ENCODE assay signal across 33 cellular contexts in the genomic region with DNA sequence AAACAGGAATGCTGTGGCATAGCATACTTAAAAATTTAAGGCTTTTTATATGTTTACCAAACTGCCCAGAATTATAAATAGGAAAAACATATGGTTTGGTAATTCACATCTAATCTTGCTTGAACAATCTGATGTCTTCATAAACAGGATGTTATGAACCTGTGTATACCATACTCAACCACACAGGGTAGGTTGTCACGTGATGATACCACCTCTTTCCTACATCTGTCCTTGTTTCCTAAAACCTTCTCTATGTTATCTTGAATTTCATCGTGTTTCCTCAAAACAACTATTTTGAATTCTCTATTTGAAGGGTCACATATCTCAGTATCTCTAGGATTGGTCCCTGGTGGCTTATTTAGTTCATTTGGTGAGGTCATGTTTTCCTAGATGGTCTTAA.
DNase-seq lines count a peak whose midpoint lies in the region; ATAC-seq, FAIRE-seq and TF ChIP-seq lines count a peak whose summit lies in the region.
"Had no signal": no experiment of that assay in that cellular context is flagged by ENCODE, and none has a peak within 500 bp of the region (broad histone marks: within the 10 kb centered on the region; RNA-seq: fewer than 3 reads in every experiment).

No MANE protein-coding gene starts in this region.

- H3K79me2 ChIP-seq in HepG2 (ENCODE audit: insufficient read depth, low read length): no peaks in the 10 kb centered on the region
- no peaks in the 10 kb centered on the region for H3K79me2 ChIP-seq in K562 (ENCODE audit: control insufficient read depth, insufficient read depth, low read length)
- H3K79me2 ChIP-seq in keratinocyte (ENCODE audit: control insufficient read depth, insufficient read depth, low read length): no peaks in the 10 kb centered on the region

- no peak for TF ChIP-seq CTCF in HepG2 (CRISPR knock-in tag; IDR thresholded peaks at IDR 0.05)
- no peak for TF ChIP-seq CTCF in right lobe of liver (IDR thresholded peaks at IDR 0.05)
- no peak for TF ChIP-seq CTCF in K562 (IDR thresholded peaks at IDR 0.05 in 2 of 3, conservative IDR thresholded peaks at IDR 0.05 in 1 of 3; ENCODE audit: insufficient read depth in 2 of 3, low read depth in 1 of 3, low read length in 3 of 3)
- no peak for TF ChIP-seq CTCF in keratinocyte (optimal IDR thresholded peaks at IDR 0.05 in 1 of 3, IDR thresholded peaks at IDR 0.05 in 1 of 3, conservative IDR thresholded peaks at IDR 0.05 in 1 of 3; ENCODE audit: extremely low read depth in 1 of 3, insufficient read depth in 2 of 3, low read length in 3 of 3)

- no peak overlapping the region for H3K4me3 ChIP-seq in HepG2 (replicated peaks in 1 of 3; ENCODE audit: insufficient read depth in 1 of 3, low read depth in 2 of 3, low read length in 3 of 3)
- H3K4me3 ChIP-seq in right lobe of liver: no peak overlapping the region
- H3K4me3 ChIP-seq in K562: no peak overlapping the region
- no peak overlapping the region for H3K4me3 ChIP-seq in keratinocyte (ENCODE audit: control insufficient read depth in 2 of 3, extremely low read depth in 1 of 3, insufficient read depth in 2 of 3, low read depth in 1 of 3, low read length in 3 of 3)
- H3K4me3 ChIP-seq: A549; BLaER1; BLaER1 treated with 17β-estradiol and CSF1 and Interleukin-3, amounts not matched to agents 10 nM and 100 nM had no signal

- H3K36me3 Mint-ChIP-seq in activated CD8-positive, alpha-beta T cell treated with anti-CD3 and anti-CD28 coated beads, Interleukin-2, amount 10 ng/mL, durations not matched to agents 7 days and 5 days (ENCODE audit: low read depth): no peaks in the 10 kb centered on the region
- H3K36me3 Mint-ChIP-seq: CD14-positive monocyte; CD4-positive, alpha-beta memory T cell; CD4-positive, CD25-positive, alpha-beta regulatory T cell; CD8-positive, alpha-beta memory T cell; CD8-positive, alpha-beta T cell had no signal

- H3K9me1 ChIP-seq in K562 (ENCODE audit: control insufficient read depth, insufficient read depth, low read length): no peaks in the 10 kb centered on the region
- no peaks in the 10 kb centered on the region for H3K9me1 ChIP-seq in keratinocyte (ENCODE audit: control insufficient read depth, extremely low read depth, insufficient read depth, low read length)

- no peak overlapping the region for H2AFZ ChIP-seq in HepG2 (ENCODE audit: low read length)
- no peak overlapping the region for H2AFZ ChIP-seq in K562 (ENCODE audit: low read depth, low read length)
- H2AFZ ChIP-seq in keratinocyte (ENCODE audit: control insufficient read depth, low read length): no peak overlapping the region

- TF ChIP-seq POLR2A in HepG2 (IDR thresholded peaks at IDR 0.05; ENCODE audit: insufficient read depth in 1 of 2, low read depth in 2 of 2, low read length in 2 of 2) (no peak), right lobe of liver (IDR thresholded peaks at IDR 0.05) (no peak), K562 (conservative IDR thresholded peaks at IDR 0.05) (no peak)

- H3K4me2 ChIP-seq in HepG2 (ENCODE audit: low read depth, low read length) (no peak overlapping the region), K562 (ENCODE audit: insufficient read depth, low read length) (no peak overlapping the region), keratinocyte (ENCODE audit: control insufficient read depth, extremely low read depth, insufficient read depth, low read depth, low read length) (no peak overlapping the region)
- H3K4me2 ChIP-seq: A549; BLaER1; BLaER1 treated with 17β-estradiol and CSF1 and Interleukin-3, amounts not matched to agents 10 nM and 100 nM had no signal

- in situ Hi-C loops in HepG2 (cut with HindIII; ENCODE audit: extremely low pct_ligation_motif_present, low pct_unique_long_range_greater_than_20kb) (no loop called here), K562 (cut with MboI) (no loop called here)

- FAIRE-seq in HepG2 (lab: Jason Lieb, UNC): no peak
- no peak for FAIRE-seq in K562 (lab: Jason Lieb, UNC)
- peak; percentile 46 for FAIRE-seq in keratinocyte (lab: Jason Lieb, UNC)
- FAIRE-seq: A204.1, A549, D721Med had no signal

- H3K4me3 Mint-ChIP-seq in activated CD8-positive, alpha-beta T cell treated with anti-CD3 and anti-CD28 coated beads, Interleukin-2, amount 10 ng/mL, durations not matched to agents 7 days and 5 days: no peak overlapping the region
- H3K4me3 Mint-ChIP-seq: B cell; CD14-positive monocyte; CD4-positive, alpha-beta memory T cell; CD4-positive, alpha-beta T cell; CD4-positive, CD25-positive, alpha-beta regulatory T cell; CD8-positive, alpha-beta memory T cell; CD8-positive, alpha-beta T cell had no signal

- H3K4me1 ChIP-seq in HepG2 (ENCODE audit: insufficient read depth, low read length) (no peaks in the 10 kb centered on the region), right lobe of liver (no peaks in the 10 kb centered on the region), K562 (replicated peaks in 1 of 2; ENCODE audit: control insufficient read depth in 2 of 2, insufficient read depth in 2 of 2, low read length in 2 of 2) (no peaks in the 10 kb centered on the region), keratinocyte (ENCODE audit: control insufficient read depth, extremely low read depth, insufficient read depth, low read length) (no peaks in the 10 kb centered on the region)
- H3K4me1 ChIP-seq: A549; BE2C; BLaER1; BLaER1 treated with 17β-estradiol and CSF1 and Interleukin-3, amounts not matched to agents 10 nM and 100 nM; Caco-2 had no signal

- no peak overlapping the region for H3K27ac Mint-ChIP-seq in activated CD8-positive, alpha-beta T cell treated with anti-CD3 and anti-CD28 coated beads, Interleukin-2, amount 10 ng/mL, durations not matched to agents 7 days and 5 days
- H3K27ac Mint-ChIP-seq: B cell; CD14-positive monocyte; CD4-positive, alpha-beta memory T cell; CD4-positive, alpha-beta T cell; CD4-positive, CD25-positive, alpha-beta regulatory T cell; CD8-positive, alpha-beta memory T cell; CD8-positive, alpha-beta T cell had no signal

- H4K20me1 ChIP-seq in HepG2 (ENCODE audit: insufficient read depth, low read length) (no peaks in the 10 kb centered on the region), K562 (replicated peaks; ENCODE audit: control insufficient read depth, insufficient read depth, low read length) (no peaks in the 10 kb centered on the region), keratinocyte (ENCODE audit: control insufficient read depth, extremely low read depth, insufficient read depth, low read length) (no peaks in the 10 kb centered on the region)
- H4K20me1 ChIP-seq: BLaER1; BLaER1 treated with 17β-estradiol and CSF1 and Interleukin-3, amounts not matched to agents 10 nM and 100 nM had no signal

- no peaks in the 10 kb centered on the region for H3K36me3 ChIP-seq in HepG2 (replicated peaks in 1 of 2; ENCODE audit: control insufficient read depth in 1 of 2, insufficient read depth in 2 of 2, low read length in 2 of 2)
- H3K36me3 ChIP-seq in right lobe of liver: no peaks in the 10 kb centered on the region
- no peaks in the 10 kb centered on the region for H3K36me3 ChIP-seq in K562 (ENCODE audit: control insufficient read depth, insufficient read depth, low read length)
- H3K36me3 ChIP-seq in keratinocyte (ENCODE audit: control insufficient read depth in 2 of 2, extremely low read depth in 1 of 2, insufficient read depth in 2 of 2, low read length in 2 of 2): no peaks in the 10 kb centered on the region
- H3K36me3 ChIP-seq: BE2C; BLaER1; BLaER1 treated with 17β-estradiol and CSF1 and Interleukin-3, amounts not matched to agents 10 nM and 100 nM had no signal

- no peaks in the 10 kb centered on the region for H3K4me1 Mint-ChIP-seq in activated CD8-positive, alpha-beta T cell treated with anti-CD3 and anti-CD28 coated beads, Interleukin-2, amount 10 ng/mL, durations not matched to agents 7 days and 5 days (ENCODE audit: low read depth)
- H3K4me1 Mint-ChIP-seq: B cell; CD14-positive monocyte; CD4-positive, alpha-beta memory T cell; CD4-positive, CD25-positive, alpha-beta regulatory T cell; CD8-positive, alpha-beta memory T cell had no signal

- TF ChIP-seq RAD21 in HepG2 (CRISPR knock-in tag; IDR thresholded peaks at IDR 0.05): no peak
- no peak for TF ChIP-seq RAD21 in K562 (CRISPR knock-in tag; conservative IDR thresholded peaks at IDR 0.05 in 1 of 2, IDR thresholded peaks at IDR 0.05 in 1 of 2)

- intact Hi-C loops in HepG2 (cut with micrococcal nuclease; ENCODE audit: unreplicated experiment) (no loop called here), right lobe of liver (cut with DNase I) (no loop called here), K562 (cut with micrococcal nuclease) (no loop called here)

- BruUV-seq in HepG2 (replicated peaks; lab: Mats Ljungman, UMichigan): no TSS peak
- no TSS peak for BruUV-seq in K562 (replicated peaks; lab: Mats Ljungman, UMichigan)

- no peak for DNase-seq in HepG2 (ENCODE audit: low spot score)
- DNase-seq in right lobe of liver: no peak
- no peak for DNase-seq in K562 (ENCODE audit: extremely low read depth in 1 of 4, low spot score in 3 of 4)
- DNase-seq in keratinocyte (ENCODE audit: low read depth, low spot score): no peak
- DNase-seq in activated CD8-positive, alpha-beta T cell treated with anti-CD3 and anti-CD28 coated beads, Interleukin-2, amount 10 ng/mL, durations not matched to agents 7 days and 5 days: no peak
- DNase-seq: 8988T; ACHN; AML-193; BE2C; C1 segment of cervical spinal cord; Caco-2; Calu3; CD4-positive, alpha-beta memory T cell; CD4-positive, alpha-beta T cell; CD4-positive, CD25-positive, alpha-beta regulatory T cell; CD8-positive, alpha-beta memory T cell; CD8-positive, alpha-beta T cell; COR-L47; DMS 273 treated with DMSO at 0.1 percent for 48 hours; DMS153; DMS79; DND-41; EL had no signal

- ATAC-seq in HepG2 (no peak), right lobe of liver (no peak), K562 (no peak), GM18498 (IDR thresholded peaks at IDR 0.05; ENCODE audit: unreplicated experiment) (no peak)
- ATAC-seq in activated CD8-positive, alpha-beta T cell treated with anti-CD3 and anti-CD28 coated beads, Interleukin-2, amount 10 ng/mL, durations not matched to agents 7 days and 5 days: no peak
- ATAC-seq: A549; CD8-positive, alpha-beta T cell had no signal

- WGBS in HepG2 (ENCODE audit: low lambda C conversion rate): 0% methylated on average over 2 of the region's 2 CpGs
- WGBS in right lobe of liver (ENCODE audit: insufficient coverage, low coverage, low lambda C conversion rate, missing lambda C conversion rate): 68% methylated on average over 2 of the region's 2 CpGs
- 0% methylated on average over 2 of the region's 2 CpGs for WGBS in K562 (ENCODE audit: insufficient coverage, low coverage, missing lambda C conversion rate)

- H3K9me3 Mint-ChIP-seq in activated CD8-positive, alpha-beta T cell treated with anti-CD3 and anti-CD28 coated beads, Interleukin-2, amount 10 ng/mL, durations not matched to agents 7 days and 5 days (ENCODE audit: insufficient read depth): no peaks in the 10 kb centered on the region
- H3K9me3 Mint-ChIP-seq: CD4-positive, alpha-beta memory T cell; CD4-positive, alpha-beta T cell; CD8-positive, alpha-beta memory T cell; CD8-positive, alpha-beta T cell had no signal

- POLR2A ChIA-PET in HepG2 (lab: Yijun Ruan, JAX) (no interaction called here), K562 (lab: Yijun Ruan, JAX) (no interaction called here)
- POLR2A ChIA-PET in activated CD8-positive, alpha-beta T cell treated with anti-CD3 and anti-CD28 coated beads, Interleukin-2, amount 10 ng/mL, durations not matched to agents 7 days and 5 days (lab: Charles Lee): no interaction called here

- CTCF ChIA-PET in HepG2 (lab: Yijun Ruan, JAX; ENCODE audit: low intra/inter-chr PET ratio, low total read pairs): no interaction called here
- CTCF ChIA-PET in K562 (lab: Yijun Ruan, JAX; ENCODE audit: low intra/inter-chr PET ratio): no interaction called here
- CTCF ChIA-PET in activated CD8-positive, alpha-beta T cell treated with anti-CD3 and anti-CD28 coated beads, Interleukin-2, amount 10 ng/mL, durations not matched to agents 7 days and 5 days (lab: Charles Lee): no interaction called here

- no peaks in the 10 kb centered on the region for H3K27me3 Mint-ChIP-seq in activated CD8-positive, alpha-beta T cell treated with anti-CD3 and anti-CD28 coated beads, Interleukin-2, amount 10 ng/mL, durations not matched to agents 7 days and 5 days (ENCODE audit: low read depth)
- H3K27me3 Mint-ChIP-seq: CD4-positive, CD25-positive, alpha-beta regulatory T cell had no signal

- H3K9ac ChIP-seq in HepG2 (ENCODE audit: insufficient read depth, low read depth, low read length): no peak overlapping the region
- H3K9ac ChIP-seq in K562 (ENCODE audit: insufficient read depth in 1 of 2, low read depth in 2 of 2, low read length in 2 of 2): no peak overlapping the region
- H3K9ac ChIP-seq in keratinocyte (ENCODE audit: control insufficient read depth, extremely low read depth, insufficient read depth, low read length): no peak overlapping the region
- H3K9ac ChIP-seq: BLaER1; BLaER1 treated with 17β-estradiol and CSF1 and Interleukin-3, amounts not matched to agents 10 nM and 100 nM had no signal

- dilution Hi-C loops in keratinocyte (cut with MboI; ENCODE audit: extremely low pct_ligation_motif_present, low sequenced_read_pairs): no loop called here

- H3K9me3 ChIP-seq in HepG2 (ENCODE audit: low read length): no peaks in the 10 kb centered on the region
- H3K9me3 ChIP-seq in right lobe of liver: no peaks in the 10 kb centered on the region
- no peaks in the 10 kb centered on the region for H3K9me3 ChIP-seq in K562 (replicated peaks; ENCODE audit: control insufficient read depth, insufficient read depth, low read depth, low read length)
- no peaks in the 10 kb centered on the region for H3K9me3 ChIP-seq in keratinocyte (ENCODE audit: control insufficient read depth, low read depth, low read length)
- H3K9me3 ChIP-seq: A549; BE2C; BLaER1; BLaER1 treated with 17β-estradiol and CSF1 and Interleukin-3, amounts not matched to agents 10 nM and 100 nM; Caco-2 had no signal

- TF ChIP-seq EP300 in HepG2 (IDR thresholded peaks at IDR 0.05; ENCODE audit: low read depth in 2 of 2, low read length in 2 of 2) (no peak), HepG2 (CRISPR knock-in tag; IDR thresholded peaks at IDR 0.05; ENCODE audit: borderline replicate concordance) (no peak), K562 (IDR thresholded peaks at IDR 0.05; ENCODE audit: low read length) (no peak)

- H3K27ac ChIP-seq in HepG2 (ENCODE audit: extremely low read length, insufficient read depth, low read length) (no peak overlapping the region), right lobe of liver (no peak overlapping the region), K562 (ENCODE audit: extremely low read depth, low read depth, low read length) (no peak overlapping the region), keratinocyte (ENCODE audit: control insufficient read depth, insufficient read depth, low read length) (no peak overlapping the region)
- H3K27ac ChIP-seq: 22Rv1; A549; BLaER1; BLaER1 treated with 17β-estradiol and CSF1 and Interleukin-3, amounts not matched to agents 10 nM and 100 nM; C4-2B had no signal

- H3K27me3 ChIP-seq in HepG2 (ENCODE audit: control insufficient read depth in 1 of 2, insufficient read depth in 2 of 2, low read length in 2 of 2): peaks cover 0 to 5% of the 10 kb centered on the region in 2 experiments; a peak in 1 of 5 replicates
- no peaks in the 10 kb centered on the region for H3K27me3 ChIP-seq in right lobe of liver
- no peaks in the 10 kb centered on the region for H3K27me3 ChIP-seq in K562 (ENCODE audit: control insufficient read depth in 2 of 2, insufficient read depth in 2 of 2, low read length in 2 of 2)
- no peaks in the 10 kb centered on the region for H3K27me3 ChIP-seq in keratinocyte (ENCODE audit: control insufficient read depth, extremely low read depth, insufficient read depth, low read length)
- H3K27me3 ChIP-seq: BE2C; BLaER1; BLaER1 treated with 17β-estradiol and CSF1 and Interleukin-3, amounts not matched to agents 10 nM and 100 nM had no signal
